ENCODE assay signal across 2 cellular contexts in the genomic region with DNA sequence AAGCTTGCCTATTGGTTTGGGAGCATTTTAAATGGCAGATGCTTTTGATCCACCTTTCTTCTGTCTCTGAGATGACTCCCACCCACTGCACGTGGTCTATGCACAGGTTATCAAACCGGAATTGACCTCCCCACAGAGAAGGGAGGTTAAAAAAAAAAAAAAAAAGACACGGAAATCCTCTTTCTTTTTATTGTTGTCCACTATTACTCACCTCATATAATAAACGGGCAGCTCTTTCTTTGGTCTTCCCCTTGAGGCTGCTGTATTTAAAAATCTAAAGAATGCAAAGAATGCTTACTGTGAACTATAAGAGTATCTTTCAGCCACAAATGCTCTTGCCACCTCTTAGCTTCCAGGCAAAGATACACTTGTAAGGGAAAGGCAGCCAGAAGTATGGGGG.
A peak's percentile ranks its signal among the peaks of the same experiment; 100 is the strongest.
TF ChIP-seq lines count a peak whose summit lies in the region.

No MANE protein-coding gene starts in this region.

TF ChIP-seq in GM23338, 12 proteins besides CTCF, POLR2A, EP300 and RAD21 (continued from another document):
- TF ChIP-seq, protein P1, sequence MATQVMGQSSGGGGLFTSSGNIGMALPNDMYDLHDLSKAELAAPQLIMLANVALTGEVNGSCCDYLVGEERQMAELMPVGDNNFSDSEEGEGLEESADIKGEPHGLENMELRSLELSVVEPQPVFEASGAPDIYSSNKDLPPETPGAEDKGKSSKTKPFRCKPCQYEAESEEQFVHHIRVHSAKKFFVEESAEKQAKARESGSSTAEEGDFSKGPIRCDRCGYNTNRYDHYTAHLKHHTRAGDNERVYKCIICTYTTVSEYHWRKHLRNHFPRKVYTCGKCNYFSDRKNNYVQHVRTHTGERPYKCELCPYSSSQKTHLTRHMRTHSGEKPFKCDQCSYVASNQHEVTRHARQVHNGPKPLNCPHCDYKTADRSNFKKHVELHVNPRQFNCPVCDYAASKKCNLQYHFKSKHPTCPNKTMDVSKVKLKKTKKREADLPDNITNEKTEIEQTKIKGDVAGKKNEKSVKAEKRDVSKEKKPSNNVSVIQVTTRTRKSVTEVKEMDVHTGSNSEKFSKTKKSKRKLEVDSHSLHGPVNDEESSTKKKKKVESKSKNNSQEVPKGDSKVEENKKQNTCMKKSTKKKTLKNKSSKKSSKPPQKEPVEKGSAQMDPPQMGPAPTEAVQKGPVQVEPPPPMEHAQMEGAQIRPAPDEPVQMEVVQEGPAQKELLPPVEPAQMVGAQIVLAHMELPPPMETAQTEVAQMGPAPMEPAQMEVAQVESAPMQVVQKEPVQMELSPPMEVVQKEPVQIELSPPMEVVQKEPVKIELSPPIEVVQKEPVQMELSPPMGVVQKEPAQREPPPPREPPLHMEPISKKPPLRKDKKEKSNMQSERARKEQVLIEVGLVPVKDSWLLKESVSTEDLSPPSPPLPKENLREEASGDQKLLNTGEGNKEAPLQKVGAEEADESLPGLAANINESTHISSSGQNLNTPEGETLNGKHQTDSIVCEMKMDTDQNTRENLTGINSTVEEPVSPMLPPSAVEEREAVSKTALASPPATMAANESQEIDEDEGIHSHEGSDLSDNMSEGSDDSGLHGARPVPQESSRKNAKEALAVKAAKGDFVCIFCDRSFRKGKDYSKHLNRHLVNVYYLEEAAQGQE (IDR thresholded peaks at IDR 0.05; ENCODE audit: unreplicated experiment), result no peak

TF ChIP-seq in SK-N-SH, 30 proteins besides CTCF, POLR2A, EP300 and RAD21 (continued from another document):
- TF ChIP-seq YY1 (IDR thresholded peaks at IDR 0.05; ENCODE audit: low read depth) (no peak), TEAD4 (IDR thresholded peaks at IDR 0.05; ENCODE audit: borderline replicate concordance, insufficient read depth) (peak; percentile 76), FOSL2 (IDR thresholded peaks at IDR 0.05; ENCODE audit: borderline replicate concordance, low read depth) (peak; percentile 25; the same call in 1 of the 2 replicates), RCOR1 (IDR thresholded peaks at IDR 0.05; ENCODE audit: low read length) (no peak)
- TF ChIP-seq, protein P2, sequence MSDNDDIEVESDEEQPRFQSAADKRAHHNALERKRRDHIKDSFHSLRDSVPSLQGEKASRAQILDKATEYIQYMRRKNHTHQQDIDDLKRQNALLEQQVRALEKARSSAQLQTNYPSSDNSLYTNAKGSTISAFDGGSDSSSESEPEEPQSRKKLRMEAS (IDR thresholded peaks at IDR 0.05; ENCODE audit: low read depth), result peak; percentile 21; the same call in 1 of the 2 replicates
